Comparison of ENCODE assay signal across 27 cellular contexts in the genomic region with DNA sequence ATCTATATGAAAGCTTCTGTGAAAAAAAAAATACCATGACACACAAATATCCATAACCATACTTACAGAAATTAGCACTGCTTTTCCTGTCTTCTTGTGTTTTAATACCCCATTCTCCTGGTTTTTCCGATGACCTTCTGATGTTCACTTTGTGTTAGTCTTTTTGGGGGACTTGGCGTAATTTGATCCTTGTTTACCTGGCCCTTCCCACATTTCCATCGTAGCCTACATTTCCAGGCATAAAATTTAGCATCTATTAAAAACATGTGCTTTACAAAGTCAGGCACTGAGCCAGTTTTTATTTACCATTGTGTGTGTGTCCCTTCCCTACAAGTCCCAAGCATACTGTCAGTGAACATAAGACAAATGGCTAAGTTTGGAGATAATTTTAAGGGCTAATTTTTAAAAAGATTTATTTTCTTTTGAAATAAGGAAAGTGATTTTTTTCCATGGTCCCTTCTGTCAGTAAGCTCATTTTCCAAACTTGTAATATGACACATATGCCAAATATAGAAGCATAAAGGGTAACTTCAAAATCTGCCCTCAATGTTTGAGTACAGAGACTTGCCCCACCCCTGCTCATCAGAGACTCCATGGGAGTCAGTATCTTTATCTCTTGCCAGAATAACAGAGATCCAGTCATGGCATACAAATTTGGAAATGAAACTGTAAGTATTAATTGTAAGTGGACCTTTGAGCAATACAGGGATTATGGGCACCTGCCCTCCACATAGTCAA. TPM values are rescaled to one million over a fixed set of nuclear protein-coding genes. Genes with fewer than 3 reads are reported as not detected.
DNase-seq lines count a peak whose midpoint lies in the region; ATAC-seq, FAIRE-seq and TF ChIP-seq lines count a peak whose summit lies in the region.
"Had no signal": no experiment of that assay in that cellular context is flagged by ENCODE, and none has a peak within 500 bp of the region (broad histone marks: within the 10 kb centered on the region; RNA-seq: fewer than 3 reads in every experiment).

No MANE protein-coding gene starts in this region.

- H3K36me3 Mint-ChIP-seq in nephron (ENCODE audit: low read depth) = peaks cover 27% of the 10 kb centered on the region
- H3K36me3 Mint-ChIP-seq in activated CD4-positive, alpha-beta T cell treated with anti-CD3 and anti-CD28 coated beads for 36 hours (ENCODE audit: low read depth) = no peaks in the 10 kb centered on the region

- intact Hi-C loops in activated CD4-positive, alpha-beta T cell treated with anti-CD3 and anti-CD28 coated beads for 36 hours (cut with DNase I, micrococcal nuclease) = loop anchor here in 1 of 2 experiments (5.0 kb wide), 1 partner anchor 205 kb away; no protein-coding TSS in a partner anchor

- FAIRE-seq in colon (lab: Jason Lieb, UNC) = peak; percentile 5

- peaks cover 38% of the 10 kb centered on the region for H3K4me1 Mint-ChIP-seq in nephron
- peaks cover 39% of the 10 kb centered on the region for H3K4me1 Mint-ChIP-seq in activated CD4-positive, alpha-beta T cell treated with anti-CD3 and anti-CD28 coated beads for 36 hours

- no peak for TF ChIP-seq CTCF in nephron (IDR thresholded peaks at IDR 0.05; ENCODE audit: unreplicated experiment in 3 of 3)

- CTCF ChIA-PET in activated CD4-positive, alpha-beta T cell treated with anti-CD3 and anti-CD28 coated beads for 36 hours (lab: Charles Lee) = no interaction called here

- H3K27me3 Mint-ChIP-seq in nephron (ENCODE audit: low read depth) = no peaks in the 10 kb centered on the region
- peaks cover 2% of the 10 kb centered on the region for H3K27me3 Mint-ChIP-seq in activated CD4-positive, alpha-beta T cell treated with anti-CD3 and anti-CD28 coated beads for 36 hours
- H3K27me3 Mint-ChIP-seq: naive B cell had no signal

- POLR2A ChIA-PET in activated CD4-positive, alpha-beta T cell treated with anti-CD3 and anti-CD28 coated beads for 36 hours (lab: Charles Lee) = no interaction called here

- H3K4me3 Mint-ChIP-seq in nephron = no peak overlapping the region
- H3K4me3 Mint-ChIP-seq in activated CD4-positive, alpha-beta T cell treated with anti-CD3 and anti-CD28 coated beads for 36 hours = no peak overlapping the region
- H3K4me3 Mint-ChIP-seq: activated naive CD4-positive, alpha-beta T cell treated with anti-CD3 and anti-CD28 coated beads for 36 hours; CD4-positive, alpha-beta memory T cell; endodermal cell had no signal

- peaks cover 10% of the 10 kb centered on the region for H3K9me3 Mint-ChIP-seq in nephron
- peaks cover 3% of the 10 kb centered on the region for H3K9me3 Mint-ChIP-seq in activated CD4-positive, alpha-beta T cell treated with anti-CD3 and anti-CD28 coated beads for 36 hours (ENCODE audit: low read depth)
- H3K9me3 Mint-ChIP-seq: activated naive CD4-positive, alpha-beta T cell treated with anti-CD3 and anti-CD28 coated beads for 36 hours; endodermal cell had no signal

- DNase-seq in DMS 273 (lab: John Stamatoyannopoulos, UW; ENCODE audit: unreplicated experiment) (peak; percentile 22), DMS 273 treated with DMSO at 0.1 percent for 48 hours (lab: John Stamatoyannopoulos, UW) (no peak), NCI-H2171 (lab: John Stamatoyannopoulos, UW) (peak; percentile 44), SKM-1 (lab: John Stamatoyannopoulos, UW; ENCODE audit: unreplicated experiment) (no peak)
- no peak for DNase-seq in activated CD4-positive, alpha-beta T cell treated with anti-CD3 and anti-CD28 coated beads for 36 hours
- DNase-seq: activated CD4-positive, alpha-beta T cell treated with anti-CD3 and anti-CD28 coated beads for 48 hours; activated naive CD4-positive, alpha-beta T cell treated with anti-CD3 and anti-CD28 coated beads for 36 hours; activated T-cell treated with anti-CD3 and anti-CD28 coated beads, Interleukin-2, amount 50 U/mL, for 48 hours; amniotic stem cell; CD4-positive, alpha-beta memory T cell; cortex of kidney; DMS53; endodermal cell; GF-D8; GOT3; mammary epithelial cell; naive B cell; NCI-H1417; NCI-H2081 treated with DMSO at 0.1 percent for 48 hours; NCI-H524 treated with DMSO at 0.1 percent for 48 hours; nucleus accumbens; RPMI8226; small intestine; stimulated activated CD4-positive, alpha-beta T cell treated with anti-CD3 and anti-CD28 coated beads, Interleukin-1b, Interleukin-23, amount 100 ng/mL, for 48 hours had no signal

- peak overlapping the region in 2 of 3 experiments; percentile 10 to 65 for H3K27ac Mint-ChIP-seq in nephron
- no peak overlapping the region for H3K27ac Mint-ChIP-seq in activated CD4-positive, alpha-beta T cell treated with anti-CD3 and anti-CD28 coated beads for 36 hours
- H3K27ac Mint-ChIP-seq: activated naive CD4-positive, alpha-beta T cell treated with anti-CD3 and anti-CD28 coated beads for 36 hours; CD4-positive, alpha-beta memory T cell; endodermal cell had no signal

- ATAC-seq in HG02642 (IDR thresholded peaks at IDR 0.05; ENCODE audit: poor library complexity, unreplicated experiment) = no peak
- ATAC-seq in activated CD4-positive, alpha-beta T cell treated with anti-CD3 and anti-CD28 coated beads for 36 hours = no peak

RNA-seq across cellular contexts. Expression of a gene that starts 27.3 kb away (rescaled TPM):
- total RNA-seq in activated CD4-positive, alpha-beta T cell treated with anti-CD3 and anti-CD28 coated beads for 36 hours = 1 to 10 TPM; 9.4 to 9.6 TPM

Comparison
In these comparisons a context has a peak if more than half of its experiments do, and no peak if none do; other contexts are left out.
1. DNase-seq: peak in DMS 273 (single experiment) and NCI-H2171 (single experiment); none in DMS 273 treated with DMSO at 0.1 percent for 48 hours (single experiment), SKM-1 (single experiment) and activated CD4-positive, alpha-beta T cell treated with anti-CD3 and anti-CD28 coated beads for 36 hours (single experiment).